In the genomic region with DNA sequence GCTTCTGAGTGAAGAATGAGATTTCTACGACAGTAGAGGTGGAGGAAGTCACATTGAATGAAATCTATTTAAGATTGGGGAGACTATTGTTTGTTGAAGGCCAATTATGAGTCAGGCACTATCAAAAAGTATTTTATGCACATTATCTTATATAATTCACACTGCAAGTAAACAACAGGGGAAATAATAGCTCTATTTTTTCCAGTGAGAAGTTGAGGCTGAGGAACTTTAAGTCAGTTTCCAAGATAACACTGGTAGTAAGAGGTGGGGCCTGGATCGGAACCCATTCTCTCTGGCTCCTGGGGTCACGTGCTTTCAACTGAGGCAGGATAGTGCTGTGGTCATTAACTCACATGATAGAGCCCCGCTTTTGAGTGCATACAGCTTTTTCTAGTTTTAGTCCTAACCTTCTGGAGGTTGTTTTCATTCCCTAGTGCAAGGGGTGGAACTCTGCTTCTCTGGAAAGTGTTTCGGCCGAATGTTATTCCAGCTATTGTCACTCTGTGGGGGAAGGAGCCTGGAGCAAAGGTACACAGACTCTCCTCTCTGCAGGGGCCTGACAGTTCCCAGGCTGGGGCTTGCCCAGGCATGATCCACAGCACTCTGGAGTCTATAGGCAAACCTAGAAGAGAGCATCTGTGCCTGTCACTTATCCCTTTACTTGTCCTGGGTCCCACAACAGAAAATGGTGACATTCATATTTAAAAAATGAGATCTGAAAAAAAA, we compare ENCODE assay signal across 9 cellular contexts.
DNase-seq lines count a peak whose midpoint lies in the region; ATAC-seq lines count a peak whose summit lies in the region.
"Had no signal": no experiment of that assay in that cellular context is flagged by ENCODE, and none has a peak within 500 bp of the region (broad histone marks: within the 10 kb centered on the region; RNA-seq: fewer than 3 reads in every experiment).

No MANE protein-coding gene starts in this region.

- H3K27me3 ChIP-seq in HUES64 (ENCODE audit: insufficient read depth, low read length) (no peaks in the 10 kb centered on the region), SJSA1 (replicated peaks) (no peaks in the 10 kb centered on the region), skeletal muscle satellite cell (ENCODE audit: control insufficient read depth, insufficient read depth, low read length) (no peaks in the 10 kb centered on the region)

- 0 out of 2 replicates have a peak, but pooled peaks cover 3% of the 10 kb centered on the region for H3K9me3 ChIP-seq in HUES64 (ENCODE audit: insufficient read depth, low read depth, low read length)
- peaks cover 4% of the 10 kb centered on the region; the same call in 1 of the 2 replicates for H3K9me3 ChIP-seq in SJSA1 (replicated peaks)
- H3K9me3 ChIP-seq in skeletal muscle satellite cell (replicated peaks; ENCODE audit: low read length) = no peaks in the 10 kb centered on the region

- DNase-seq in SJSA1 (ENCODE audit: low read depth in 1 of 2, low spot score in 2 of 2) = peak; percentile 52 to 60
- peak; percentile 67 for DNase-seq in glomerular visceral epithelial cell (ENCODE audit: extremely low spot score)
- no peak for DNase-seq in NCI-H526 (lab: John Stamatoyannopoulos, UW)
- DNase-seq in HUDEP-2 (lab: John Stamatoyannopoulos, UW; ENCODE audit: unreplicated experiment in 76 of 76) = no peak
- DNase-seq: KG1, naive B cell had no signal

- no peak overlapping the region for H3K4me2 ChIP-seq in skeletal muscle satellite cell (ENCODE audit: low read length)

- no peak for ATAC-seq in HG03280 (IDR thresholded peaks at IDR 0.05; ENCODE audit: unreplicated experiment)

- H3K4me3 ChIP-seq in HUES64 (ENCODE audit: low read length) (no peak overlapping the region), SJSA1 (no peak overlapping the region), skeletal muscle satellite cell (ENCODE audit: low read length) (no peak overlapping the region)

- H3K9ac ChIP-seq in HUES64 (ENCODE audit: low read depth, low read length) (peak overlapping the region; percentile 26; the same call in 1 of the 2 replicates), skeletal muscle satellite cell (ENCODE audit: low read depth, low read length) (peak overlapping the region; percentile 36)

- WGBS in HUES64 = 59% methylated on average over 6 of the region's 6 CpGs

- H3K36me3 ChIP-seq in HUES64 (ENCODE audit: insufficient read depth, low read length) (no peaks in the 10 kb centered on the region), SJSA1 (no peaks in the 10 kb centered on the region; the same call in 1 of the 2 replicates), skeletal muscle satellite cell (ENCODE audit: insufficient read depth, low read length) (no peaks in the 10 kb centered on the region)

- H3K27ac ChIP-seq in HUES64 (ENCODE audit: low read depth, low read length) (peak overlapping the region; percentile 69), SJSA1 (peak overlapping the region; percentile 99)

- H3K4me1 ChIP-seq in HUES64 (ENCODE audit: insufficient read depth, low read length) (peaks cover 17% of the 10 kb centered on the region), SJSA1 (replicated peaks) (peaks cover 55% of the 10 kb centered on the region), skeletal muscle satellite cell (ENCODE audit: control insufficient read depth, insufficient read depth, low read length) (peaks cover 56% of the 10 kb centered on the region)

Comparison
In these comparisons a context has a peak if more than half of its experiments do, and no peak if none do; other contexts are left out.
1. DNase-seq: peak in SJSA1 (2 of 2) and glomerular visceral epithelial cell (single experiment); none in NCI-H526 (0 of 2) and HUDEP-2 (0 of 76).